ENCODE assay signal across 32 cellular contexts in genomic region chr6:25482996-25483395, GRCh38.
"Had no signal": no experiment of that assay in that cellular context is flagged by ENCODE, and none has a peak within 500 bp of the region (broad histone marks: within the 10 kb centered on the region; RNA-seq: fewer than 3 reads in every experiment).

No MANE protein-coding gene starts in this region.

- H3K4me3 Mint-ChIP-seq: activated CD4-positive, alpha-beta memory T cell treated with anti-CD3 and anti-CD28 coated beads, Interleukin-2, amount 10 ng/mL, durations not matched to agents 7 days and 5 days; activated CD4-positive, alpha-beta T cell treated with anti-CD3 and anti-CD28 coated beads, Interleukin-2, amount 10 ng/mL, durations not matched to agents 7 days and 5 days; activated naive CD8-positive, alpha-beta T cell; activated T-cell treated with anti-CD3 and anti-CD28 coated beads, Interleukin-2, amount 50 U/mL, for 24 hours; brain; immature natural killer cell; natural killer cell; neural progenitor cell; stimulated activated naive B cell treated with anti-CD40 and anti-IgM and Interleukin-4, amounts not matched to agents 10 μg/mL and 1 μg/mL and 100 μg/mL, for 72 hours; T-cell had no signal

- H3K27ac Mint-ChIP-seq: activated CD4-positive, alpha-beta memory T cell treated with anti-CD3 and anti-CD28 coated beads, Interleukin-2, amount 10 ng/mL, durations not matched to agents 7 days and 5 days; activated CD4-positive, alpha-beta T cell treated with anti-CD3 and anti-CD28 coated beads, Interleukin-2, amount 10 ng/mL, durations not matched to agents 7 days and 5 days; activated naive CD8-positive, alpha-beta T cell; activated T-cell treated with anti-CD3 and anti-CD28 coated beads, Interleukin-2, amount 50 U/mL, for 24 hours; immature natural killer cell; natural killer cell; neural progenitor cell; stimulated activated naive B cell treated with anti-CD40 and anti-IgM and Interleukin-4, amounts not matched to agents 10 μg/mL and 1 μg/mL and 100 μg/mL, for 72 hours; T-cell had no signal

- ATAC-seq: heart left ventricle; left lung; lower lobe of right lung; natural killer cell; right cardiac atrium; stimulated activated naive B cell treated with anti-CD40 and anti-IgM and Interleukin-4, amounts not matched to agents 10 μg/mL and 1 μg/mL and 100 μg/mL, for 72 hours; T-cell had no signal

- H3K9me3 ChIP-seq: heart left ventricle, left lung, lower lobe of right lung, suprapubic skin, tibial nerve had no signal

- DNase-seq: activated CD4-positive, alpha-beta memory T cell treated with anti-CD3 and anti-CD28 coated beads, Interleukin-2, amount 10 ng/mL, durations not matched to agents 7 days and 5 days; activated CD4-positive, alpha-beta T cell treated with anti-CD3 and anti-CD28 coated beads, Interleukin-2, amount 10 ng/mL, durations not matched to agents 7 days and 5 days; activated CD4-positive, CD25-positive, alpha-beta regulatory T cell treated with anti-CD3 and anti-CD28 coated beads, Interleukin-2, amount 50 U/mL, for 72 hours; activated CD8-positive, alpha-beta memory T cell treated with anti-CD3 and anti-CD28 coated beads, Interleukin-2, amount 50 U/mL, for 48 hours; activated naive CD4-positive, alpha-beta T cell; activated T-cell treated with anti-CD3 and anti-CD28 coated beads, Interleukin-2, amount 50 U/mL, for 24 hours; aorta; cerebellar nuclear complex; dorsolateral prefrontal cortex; effector memory CD4-positive, alpha-beta T cell; foreskin fibroblast; heart left ventricle; hypothalamus; immature natural killer cell; kidney glomerular epithelial cell; left lung; lower lobe of right lung; mesenchymal stem cell; natural killer cell; occipital lobe; stimulated activated CD4-positive, alpha-beta T cell treated with anti-CD3 and anti-CD28 coated beads, Interleukin-15, amount 100 ng/mL, for 24 hours; stimulated activated CD4-positive, alpha-beta T cell treated with anti-CD3 and anti-CD28 coated beads, Interleukin-2, amount 100 ng/mL, for 24 hours; stimulated activated naive B cell treated with anti-CD40 and anti-IgM and Interleukin-4, amounts not matched to agents 10 μg/mL and 1 μg/mL and 100 μg/mL, for 72 hours; T-cell had no signal

- H3K27me3 ChIP-seq: cardiac muscle cell, heart left ventricle, left lung, neural progenitor cell, suprapubic skin, tibial nerve had no signal

- H3K4me2 ChIP-seq: neural progenitor cell had no signal

- H3K27me3 Mint-ChIP-seq: activated CD4-positive, alpha-beta memory T cell treated with anti-CD3 and anti-CD28 coated beads, Interleukin-2, amount 10 ng/mL, durations not matched to agents 7 days and 5 days; activated CD4-positive, alpha-beta T cell treated with anti-CD3 and anti-CD28 coated beads, Interleukin-2, amount 10 ng/mL, durations not matched to agents 7 days and 5 days; activated naive CD8-positive, alpha-beta T cell; activated T-cell treated with anti-CD3 and anti-CD28 coated beads, Interleukin-2, amount 50 U/mL, for 24 hours; stimulated activated naive B cell treated with anti-CD40 and anti-IgM and Interleukin-4, amounts not matched to agents 10 μg/mL and 1 μg/mL and 100 μg/mL, for 72 hours; T-cell had no signal

- H3K4me3 ChIP-seq: cardiac muscle cell, coronary artery, dorsolateral prefrontal cortex, heart left ventricle, left lung, lower lobe of right lung, neural progenitor cell, suprapubic skin, tibial nerve had no signal

- H3K27ac ChIP-seq: cardiac muscle cell, coronary artery, dorsolateral prefrontal cortex, heart left ventricle, left lung, lower lobe of right lung, neural progenitor cell, suprapubic skin, tibial nerve had no signal

- H2AFZ ChIP-seq: neural progenitor cell had no signal

- H3K36me3 Mint-ChIP-seq: brain, immature natural killer cell, natural killer cell, neural progenitor cell had no signal

- H3K36me3 ChIP-seq: left lung, neural progenitor cell, suprapubic skin, tibial nerve had no signal

- H3K9me3 Mint-ChIP-seq: activated CD4-positive, alpha-beta memory T cell treated with anti-CD3 and anti-CD28 coated beads, Interleukin-2, amount 10 ng/mL, durations not matched to agents 7 days and 5 days; activated CD4-positive, alpha-beta T cell treated with anti-CD3 and anti-CD28 coated beads, Interleukin-2, amount 10 ng/mL, durations not matched to agents 7 days and 5 days; activated T-cell treated with anti-CD3 and anti-CD28 coated beads, Interleukin-2, amount 50 U/mL, for 24 hours; brain; immature natural killer cell; natural killer cell; neural progenitor cell; stimulated activated naive B cell treated with anti-CD40 and anti-IgM and Interleukin-4, amounts not matched to agents 10 μg/mL and 1 μg/mL and 100 μg/mL, for 72 hours; T-cell had no signal

- H3K4me1 ChIP-seq: left lung, lower lobe of right lung, suprapubic skin, tibial nerve had no signal

- H3K4me1 Mint-ChIP-seq: activated CD4-positive, alpha-beta memory T cell treated with anti-CD3 and anti-CD28 coated beads, Interleukin-2, amount 10 ng/mL, durations not matched to agents 7 days and 5 days; activated CD4-positive, alpha-beta T cell treated with anti-CD3 and anti-CD28 coated beads, Interleukin-2, amount 10 ng/mL, durations not matched to agents 7 days and 5 days; immature natural killer cell; natural killer cell; stimulated activated naive B cell treated with anti-CD40 and anti-IgM and Interleukin-4, amounts not matched to agents 10 μg/mL and 1 μg/mL and 100 μg/mL, for 72 hours had no signal
